13 cellular contexts compared by ENCODE assay signal in genomic region chr1:208475449-208475848, GRCh38.
DNase-seq lines count a peak whose midpoint lies in the region; ATAC-seq and TF ChIP-seq lines count a peak whose summit lies in the region.
"Had no signal": no experiment of that assay in that cellular context is flagged by ENCODE, and none has a peak within 500 bp of the region (broad histone marks: within the 10 kb centered on the region; RNA-seq: fewer than 3 reads in every experiment).

No MANE protein-coding gene starts in this region.

- H2AFZ ChIP-seq in OCI-LY7 (ENCODE audit: low read length): no peak overlapping the region

- no peak overlapping the region for H3K4me3 ChIP-seq in heart right ventricle
- H3K4me3 ChIP-seq in skeletal muscle cell (ENCODE audit: low read depth, low read length): no peak overlapping the region
- H3K4me3 ChIP-seq in OCI-LY7 (ENCODE audit: low read depth, low read length, poor library complexity, severe bottlenecking): no peak overlapping the region
- H3K4me3 ChIP-seq: lower lobe of right lung, psoas muscle had no signal

- H3K9me2 ChIP-seq in OCI-LY7 (ENCODE audit: insufficient read depth, low read length): no peaks in the 10 kb centered on the region

- peaks cover 0 to 4% (median 0%) of the 10 kb centered on the region in 7 donors for H3K27me3 ChIP-seq in heart right ventricle

- H3K27ac ChIP-seq in heart right ventricle (no peak overlapping the region), OCI-LY7 (ENCODE audit: low read depth, low read length, poor library complexity, severe bottlenecking) (no peak overlapping the region)
- H3K27ac ChIP-seq: lower lobe of right lung, psoas muscle had no signal

- 58 to 60% methylated on average over 4 of the region's 4 CpGs for WGBS in heart right ventricle, 2 donors

- BruUV-seq in OCI-LY7 (replicated peaks; lab: Mats Ljungman, UMichigan): no TSS peak

- POLR2A ChIA-PET in OCI-LY7 (lab: Charles Lee): interaction anchor here (0.6 kb wide), 1 partner anchor 1973 kb away, joined by 3 read pairs; no protein-coding TSS in a partner anchor

- no peaks in the 10 kb centered on the region for H3K79me2 ChIP-seq in OCI-LY7 (ENCODE audit: insufficient read depth, low read depth, low read length)

- H3K36me3 ChIP-seq in heart right ventricle (no peaks in the 10 kb centered on the region), OCI-LY7 (ENCODE audit: insufficient read depth, low read length) (no peaks in the 10 kb centered on the region)
- H3K36me3 ChIP-seq: lower lobe of right lung had no signal

- ATAC-seq in heart right ventricle (peak in 5 of 8 donors; percentile 41 to 76 (median 47)), GM19328 (IDR thresholded peaks at IDR 0.05; ENCODE audit: unreplicated experiment) (no peak), HG03460 (IDR thresholded peaks at IDR 0.05; ENCODE audit: unreplicated experiment) (no peak)

- in situ Hi-C loops in SK-MEL-5 (cut with HindIII; ENCODE audit: low pct_unique_long_range_greater_than_20kb, low sequenced_read_pairs): no loop called here

- no peak overlapping the region for H3K4me2 ChIP-seq in OCI-LY7 (ENCODE audit: low read length)

- no peaks in the 10 kb centered on the region for H3K9me3 ChIP-seq in heart right ventricle
- H3K9me3 ChIP-seq in OCI-LY7 (ENCODE audit: low read length): no peaks in the 10 kb centered on the region
- H3K9me3 ChIP-seq: lower lobe of right lung, psoas muscle had no signal

- CTCF ChIA-PET in OCI-LY7 (lab: Charles Lee; ENCODE audit: unreplicated experiment): no interaction called here

- no peaks in the 10 kb centered on the region for H4K20me1 ChIP-seq in OCI-LY7 (ENCODE audit: insufficient read depth, low read length)

- peaks cover 4 to 24% (median 23%) of the 10 kb centered on the region in 9 donors for H3K4me1 ChIP-seq in heart right ventricle
- no peaks in the 10 kb centered on the region for H3K4me1 ChIP-seq in OCI-LY7 (ENCODE audit: insufficient read depth, low read length, poor library complexity, severe bottlenecking)
- H3K4me1 ChIP-seq: psoas muscle had no signal

- intact Hi-C loops in heart right ventricle (cut with DNase I) (no loop called here), OCI-LY7 (cut with micrococcal nuclease; ENCODE audit: unreplicated experiment) (no loop called here)

- no peak for TF ChIP-seq CTCF in heart right ventricle (IDR thresholded peaks at IDR 0.05)
- no peak for TF ChIP-seq CTCF in OCI-LY7 (conservative IDR thresholded peaks at IDR 0.05; ENCODE audit: low read length)

- DNase-seq in DMS53 (lab: John Stamatoyannopoulos, UW) (peak; percentile 50), DMS53 treated with DMSO at 0.1 percent for 48 hours (lab: John Stamatoyannopoulos, UW; ENCODE audit: unreplicated experiment) (no peak), SK-MEL-5 (ENCODE audit: low read depth, low spot score) (peak; percentile 6), heart right ventricle (no peak), skeletal muscle cell (ENCODE audit: low read depth) (peak; percentile 24), OCI-LY7 (ENCODE audit: low spot score) (no peak)
- DNase-seq: 8988T; HFFc6; lower lobe of right lung; NK-92 treated with Interleukin-12 subunit alpha and Interleukin-12 subunit beta, amount 100 ng/mL, for 24 hours had no signal

Comparison
In these comparisons a context has a peak if more than half of its experiments do, and no peak if none do; other contexts are left out.
1. DNase-seq: peak in DMS53 (single experiment), SK-MEL-5 (single experiment) and skeletal muscle cell (single experiment); none in DMS53 treated with DMSO at 0.1 percent for 48 hours (single experiment), heart right ventricle (0 of 2) and OCI-LY7 (single experiment).
2. ATAC-seq: peak in heart right ventricle (5 of 8); none in GM19328 (single experiment) and HG03460 (single experiment).